31 cellular contexts compared by ENCODE assay signal in the genomic region with DNA sequence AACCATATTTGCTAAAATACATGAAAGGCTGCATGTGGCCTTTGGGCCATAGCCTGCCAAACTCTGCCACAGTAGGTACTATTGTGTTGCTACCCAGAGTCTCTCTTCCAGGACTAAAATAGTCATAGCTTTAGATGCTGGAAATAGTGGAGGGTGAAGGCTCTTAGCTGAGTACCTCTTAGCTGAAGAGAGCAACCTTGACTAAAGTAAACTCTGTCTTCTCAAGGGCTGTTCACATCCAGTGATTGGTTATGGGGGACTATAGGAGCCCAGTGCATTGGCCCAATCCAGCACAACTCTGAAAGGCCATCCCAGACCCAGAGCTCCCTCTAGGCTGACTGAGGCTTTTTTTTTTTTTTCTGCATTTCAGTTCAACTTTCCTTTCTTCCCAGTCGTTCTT.
"Had no signal": no experiment of that assay in that cellular context is flagged by ENCODE, and none has a peak within 500 bp of the region (broad histone marks: within the 10 kb centered on the region; RNA-seq: fewer than 3 reads in every experiment).

No MANE protein-coding gene starts in this region.

- H3K36me3 ChIP-seq: ascending aorta, breast epithelium, cardiac muscle cell, colonic mucosa, WERI-Rb-1 had no signal

- DNase-seq: activated CD4-positive, alpha-beta memory T cell treated with anti-CD3 and anti-CD28 coated beads for 36 hours; activated CD4-positive, alpha-beta T cell treated with anti-CD3 and anti-CD28 coated beads for 36 hours; activated CD4-positive, alpha-beta T cell treated with anti-CD3 and anti-CD28 coated beads, Interleukin-2, amount 10 ng/mL, durations not matched to agents 24 days and 14 days; activated CD4-positive, CD25-positive, alpha-beta regulatory T cell; activated CD4-positive, CD25-positive, alpha-beta regulatory T cell treated with anti-CD3 and anti-CD28 coated beads, Interleukin-2, amount 50 U/mL, for 72 hours; activated CD8-positive, alpha-beta memory T cell treated with anti-CD3 and anti-CD28 coated beads, Interleukin-2, amount 10 ng/mL, durations not matched to agents 7 days and 5 days; activated CD8-positive, alpha-beta memory T cell treated with anti-CD3 and anti-CD28 coated beads, Interleukin-2, amount 50 U/mL, for 4 hours; activated CD8-positive, alpha-beta T cell treated with anti-CD3 and anti-CD28 coated beads, Interleukin-2, amount 10 ng/mL, durations not matched to agents 7 days and 5 days; activated gamma-delta T cell; activated naive CD4-positive, alpha-beta T cell; activated naive CD4-positive, alpha-beta T cell treated with anti-CD3 and anti-CD28 coated beads, Interleukin-2, amount 10 ng/mL, durations not matched to agents 7 days and 5 days; activated naive CD8-positive, alpha-beta T cell treated with anti-CD3 and anti-CD28 coated beads, Interleukin-2, amount 10 ng/mL, durations not matched to agents 7 days and 5 days; activated T-cell treated with anti-CD3 and anti-CD28 coated beads for 4 hours; activated T-cell treated with anti-CD3 and anti-CD28 coated beads, Interleukin-2, amount 50 U/mL, for 24 hours; activated T-cell treated with anti-CD3 and anti-CD28 coated beads, Interleukin-2, amount 50 U/mL, for 72 hours; central memory CD4-positive, alpha-beta T cell; cerebellar nuclear complex; colonic mucosa; effector CD8-positive, alpha-beta T cell; foreskin fibroblast; T-helper 1 cell; T-helper 17 cell; T1000; WERI-Rb-1 had no signal

- H3K27me3 ChIP-seq: ascending aorta, breast epithelium, cardiac muscle cell, colonic mucosa had no signal

- H3K9me3 Mint-ChIP-seq: activated CD4-positive, alpha-beta memory T cell treated with anti-CD3 and anti-CD28 coated beads for 36 hours; activated CD4-positive, alpha-beta T cell treated with anti-CD3 and anti-CD28 coated beads, Interleukin-2, amount 10 ng/mL, durations not matched to agents 24 days and 14 days; activated naive CD4-positive, alpha-beta T cell treated with anti-CD3 and anti-CD28 coated beads, Interleukin-2, amount 10 ng/mL, durations not matched to agents 7 days and 5 days; activated naive CD4-positive, alpha-beta T cell treated with anti-CD3 and anti-CD28 coated beads, Interleukin-2, amount 50 U/mL, for 72 hours; activated naive CD8-positive, alpha-beta T cell treated with anti-CD3 and anti-CD28 coated beads, Interleukin-2, amount 10 ng/mL, durations not matched to agents 7 days and 5 days; activated T-cell treated with anti-CD3 and anti-CD28 coated beads, Interleukin-2, amount 50 U/mL, for 24 hours; activated T-cell treated with anti-CD3 and anti-CD28 coated beads, Interleukin-2, amount 50 U/mL, for 72 hours; brain; T-helper 2 cell treated with Interferon-gamma antibody and Interleukin-4, amounts not matched to agents 5 μg/mL and 100 μg/mL, for 36 hours had no signal

- H3K9me3 ChIP-seq: ascending aorta, breast epithelium, colonic mucosa had no signal

- ATAC-seq: activated CD4-positive, alpha-beta T cell treated with anti-CD3 and anti-CD28 coated beads for 36 hours; activated CD8-positive, alpha-beta memory T cell treated with anti-CD3 and anti-CD28 coated beads, Interleukin-2, amount 10 ng/mL, durations not matched to agents 7 days and 5 days; activated CD8-positive, alpha-beta T cell treated with anti-CD3 and anti-CD28 coated beads, Interleukin-2, amount 10 ng/mL, durations not matched to agents 7 days and 5 days; activated naive CD4-positive, alpha-beta T cell treated with anti-CD3 and anti-CD28 coated beads, Interleukin-2, amount 50 U/mL, for 72 hours; activated T-cell treated with anti-CD3 and anti-CD28 coated beads, Interleukin-2, amount 50 U/mL, for 72 hours; esophagus mucosa; T-helper 17 cell had no signal

- H3K4me3 Mint-ChIP-seq: activated CD4-positive, alpha-beta memory T cell treated with anti-CD3 and anti-CD28 coated beads for 36 hours; activated CD4-positive, alpha-beta T cell treated with anti-CD3 and anti-CD28 coated beads for 36 hours; activated CD4-positive, alpha-beta T cell treated with anti-CD3 and anti-CD28 coated beads, Interleukin-2, amount 10 ng/mL, durations not matched to agents 24 days and 14 days; activated CD8-positive, alpha-beta memory T cell treated with anti-CD3 and anti-CD28 coated beads, Interleukin-2, amount 10 ng/mL, durations not matched to agents 7 days and 5 days; activated CD8-positive, alpha-beta T cell treated with anti-CD3 and anti-CD28 coated beads, Interleukin-2, amount 10 ng/mL, durations not matched to agents 7 days and 5 days; activated naive CD4-positive, alpha-beta T cell treated with anti-CD3 and anti-CD28 coated beads, Interleukin-2, amount 10 ng/mL, durations not matched to agents 7 days and 5 days; activated naive CD8-positive, alpha-beta T cell treated with anti-CD3 and anti-CD28 coated beads, Interleukin-2, amount 10 ng/mL, durations not matched to agents 7 days and 5 days; activated T-cell treated with anti-CD3 and anti-CD28 coated beads, Interleukin-2, amount 50 U/mL, for 24 hours; activated T-cell treated with anti-CD3 and anti-CD28 coated beads, Interleukin-2, amount 50 U/mL, for 72 hours; brain; T-helper 17 cell; T-helper 2 cell treated with Interferon-gamma antibody and Interleukin-4, amounts not matched to agents 5 μg/mL and 100 μg/mL, for 36 hours had no signal

- H3K4me3 ChIP-seq: ascending aorta, breast epithelium, cardiac muscle cell, colonic mucosa had no signal

- H3K27me3 Mint-ChIP-seq: activated CD4-positive, alpha-beta T cell treated with anti-CD3 and anti-CD28 coated beads, Interleukin-2, amount 10 ng/mL, durations not matched to agents 24 days and 14 days; activated naive CD4-positive, alpha-beta T cell treated with anti-CD3 and anti-CD28 coated beads, Interleukin-2, amount 10 ng/mL, durations not matched to agents 7 days and 5 days; brain had no signal

- H3K27ac Mint-ChIP-seq: activated CD4-positive, alpha-beta memory T cell treated with anti-CD3 and anti-CD28 coated beads for 36 hours; activated CD4-positive, alpha-beta T cell treated with anti-CD3 and anti-CD28 coated beads for 36 hours; activated CD4-positive, alpha-beta T cell treated with anti-CD3 and anti-CD28 coated beads, Interleukin-2, amount 10 ng/mL, durations not matched to agents 24 days and 14 days; activated CD8-positive, alpha-beta memory T cell treated with anti-CD3 and anti-CD28 coated beads, Interleukin-2, amount 10 ng/mL, durations not matched to agents 7 days and 5 days; activated CD8-positive, alpha-beta T cell treated with anti-CD3 and anti-CD28 coated beads, Interleukin-2, amount 10 ng/mL, durations not matched to agents 7 days and 5 days; activated naive CD4-positive, alpha-beta T cell treated with anti-CD3 and anti-CD28 coated beads, Interleukin-2, amount 10 ng/mL, durations not matched to agents 7 days and 5 days; activated naive CD4-positive, alpha-beta T cell treated with anti-CD3 and anti-CD28 coated beads, Interleukin-2, amount 50 U/mL, for 72 hours; activated naive CD8-positive, alpha-beta T cell treated with anti-CD3 and anti-CD28 coated beads, Interleukin-2, amount 10 ng/mL, durations not matched to agents 7 days and 5 days; activated T-cell treated with anti-CD3 and anti-CD28 coated beads, Interleukin-2, amount 50 U/mL, for 24 hours; activated T-cell treated with anti-CD3 and anti-CD28 coated beads, Interleukin-2, amount 50 U/mL, for 72 hours; brain; T-helper 17 cell; T-helper 2 cell treated with Interferon-gamma antibody and Interleukin-4, amounts not matched to agents 5 μg/mL and 100 μg/mL, for 36 hours had no signal

- H3K4me1 Mint-ChIP-seq: activated CD4-positive, alpha-beta T cell treated with anti-CD3 and anti-CD28 coated beads for 36 hours; activated CD4-positive, alpha-beta T cell treated with anti-CD3 and anti-CD28 coated beads, Interleukin-2, amount 10 ng/mL, durations not matched to agents 24 days and 14 days; activated CD8-positive, alpha-beta memory T cell treated with anti-CD3 and anti-CD28 coated beads, Interleukin-2, amount 10 ng/mL, durations not matched to agents 7 days and 5 days; activated naive CD4-positive, alpha-beta T cell treated with anti-CD3 and anti-CD28 coated beads, Interleukin-2, amount 10 ng/mL, durations not matched to agents 7 days and 5 days; activated naive CD8-positive, alpha-beta T cell treated with anti-CD3 and anti-CD28 coated beads, Interleukin-2, amount 10 ng/mL, durations not matched to agents 7 days and 5 days; brain; T-helper 17 cell had no signal

- H3K4me1 ChIP-seq: ascending aorta, breast epithelium, colonic mucosa had no signal

- H3K36me3 Mint-ChIP-seq: activated CD4-positive, alpha-beta memory T cell treated with anti-CD3 and anti-CD28 coated beads for 36 hours; activated CD8-positive, alpha-beta memory T cell treated with anti-CD3 and anti-CD28 coated beads, Interleukin-2, amount 10 ng/mL, durations not matched to agents 7 days and 5 days; activated naive CD4-positive, alpha-beta T cell treated with anti-CD3 and anti-CD28 coated beads, Interleukin-2, amount 10 ng/mL, durations not matched to agents 7 days and 5 days; activated naive CD4-positive, alpha-beta T cell treated with anti-CD3 and anti-CD28 coated beads, Interleukin-2, amount 50 U/mL, for 72 hours; activated naive CD8-positive, alpha-beta T cell treated with anti-CD3 and anti-CD28 coated beads, Interleukin-2, amount 10 ng/mL, durations not matched to agents 7 days and 5 days; brain had no signal

- H3K27ac ChIP-seq: ascending aorta, breast epithelium, cardiac muscle cell, colonic mucosa, WERI-Rb-1 had no signal
